3 cellular contexts compared by ENCODE assay signal in the genomic region with DNA sequence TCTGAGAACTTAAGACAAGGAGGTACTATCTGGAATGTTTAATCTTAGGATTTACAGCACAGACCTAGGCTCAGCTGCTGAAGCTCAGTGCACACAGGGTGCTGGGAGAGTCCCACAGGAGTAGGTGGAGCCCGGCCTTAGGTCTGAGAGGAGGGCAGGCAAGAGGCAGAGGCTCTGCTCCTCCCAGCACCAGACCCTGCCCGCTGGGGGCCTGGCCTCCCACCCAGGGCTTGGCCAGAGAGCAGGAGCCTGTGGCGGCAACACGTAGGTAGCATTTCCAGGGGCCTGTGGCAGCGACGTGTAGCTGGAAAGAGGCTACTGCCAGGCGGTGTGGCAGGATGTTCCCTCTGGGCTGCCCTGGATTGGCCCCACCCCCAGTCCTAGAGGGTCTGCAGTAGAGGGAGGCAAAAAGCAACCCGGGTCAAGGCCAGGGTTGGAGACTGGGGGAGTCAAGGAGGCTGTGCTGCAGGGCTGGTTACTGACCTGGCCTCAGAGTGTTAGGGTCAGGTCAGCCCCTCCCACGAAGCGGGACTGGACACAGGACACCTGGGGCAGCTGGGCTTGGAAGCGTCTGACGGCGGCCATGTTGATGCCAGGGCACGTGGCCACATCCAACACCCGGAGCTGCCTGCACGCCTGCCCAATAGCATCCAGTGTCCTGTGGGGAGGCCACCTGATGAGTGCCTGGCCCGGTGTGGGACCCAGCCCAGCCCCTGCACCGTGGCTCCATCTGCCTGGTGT.
A peak's percentile ranks its signal among the peaks of the same experiment; 100 is the strongest.
TF ChIP-seq lines count a peak whose summit lies in the region.

No MANE protein-coding gene starts in this region.

TF ChIP-seq in GM12891, 5 proteins besides CTCF, POLR2A, EP300 and RAD21:
- TF ChIP-seq POU2F2 (IDR thresholded peaks at IDR 0.05; ENCODE audit: low read depth, low read length) (no peak), POLR2AphosphoS5 (IDR thresholded peaks at IDR 0.05; ENCODE audit: low read depth, low read length) (peak; percentile 38; the same call in 1 of the 2 replicates)

TF ChIP-seq in IMR-90, 13 proteins besides CTCF, POLR2A, EP300 and RAD21:
- no peak for TF ChIP-seq MXI1 (IDR thresholded peaks at IDR 0.05; ENCODE audit: borderline replicate concordance, low read depth, low read length)
- TF ChIP-seq RFX5 (IDR thresholded peaks at IDR 0.05; ENCODE audit: low read depth, low read length), result no peak
- TF ChIP-seq, protein P1, sequence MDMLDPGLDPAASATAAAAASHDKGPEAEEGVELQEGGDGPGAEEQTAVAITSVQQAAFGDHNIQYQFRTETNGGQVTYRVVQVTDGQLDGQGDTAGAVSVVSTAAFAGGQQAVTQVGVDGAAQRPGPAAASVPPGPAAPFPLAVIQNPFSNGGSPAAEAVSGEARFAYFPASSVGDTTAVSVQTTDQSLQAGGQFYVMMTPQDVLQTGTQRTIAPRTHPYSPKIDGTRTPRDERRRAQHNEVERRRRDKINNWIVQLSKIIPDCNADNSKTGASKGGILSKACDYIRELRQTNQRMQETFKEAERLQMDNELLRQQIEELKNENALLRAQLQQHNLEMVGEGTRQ (IDR thresholded peaks at IDR 0.05; ENCODE audit: low read depth, low read length), result no peak
- no peak for TF ChIP-seq BHLHE40 (IDR thresholded peaks at IDR 0.05; ENCODE audit: low read depth, low read length)
- TF ChIP-seq, protein P2, sequence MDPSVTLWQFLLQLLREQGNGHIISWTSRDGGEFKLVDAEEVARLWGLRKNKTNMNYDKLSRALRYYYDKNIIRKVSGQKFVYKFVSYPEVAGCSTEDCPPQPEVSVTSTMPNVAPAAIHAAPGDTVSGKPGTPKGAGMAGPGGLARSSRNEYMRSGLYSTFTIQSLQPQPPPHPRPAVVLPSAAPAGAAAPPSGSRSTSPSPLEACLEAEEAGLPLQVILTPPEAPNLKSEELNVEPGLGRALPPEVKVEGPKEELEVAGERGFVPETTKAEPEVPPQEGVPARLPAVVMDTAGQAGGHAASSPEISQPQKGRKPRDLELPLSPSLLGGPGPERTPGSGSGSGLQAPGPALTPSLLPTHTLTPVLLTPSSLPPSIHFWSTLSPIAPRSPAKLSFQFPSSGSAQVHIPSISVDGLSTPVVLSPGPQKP (IDR thresholded peaks at IDR 0.05; ENCODE audit: borderline replicate concordance, low read depth, low read length), result no peak
- no peak for TF ChIP-seq CHD1 (IDR thresholded peaks at IDR 0.05; ENCODE audit: low read depth, low read length)

TF ChIP-seq in HEK293T, 16 proteins besides CTCF, POLR2A, EP300 and RAD21:
- TF ChIP-seq SUZ12 (IDR thresholded peaks at IDR 0.05) (no peak), ELF4 (IDR thresholded peaks at IDR 0.05) (no peak), FOXA1 (IDR thresholded peaks at IDR 0.05) (no peak), CTBP1 (IDR thresholded peaks at IDR 0.05; ENCODE audit: borderline replicate concordance) (no peak), SP1 (IDR thresholded peaks at IDR 0.05) (no peak)
- TF ChIP-seq, protein P3, sequence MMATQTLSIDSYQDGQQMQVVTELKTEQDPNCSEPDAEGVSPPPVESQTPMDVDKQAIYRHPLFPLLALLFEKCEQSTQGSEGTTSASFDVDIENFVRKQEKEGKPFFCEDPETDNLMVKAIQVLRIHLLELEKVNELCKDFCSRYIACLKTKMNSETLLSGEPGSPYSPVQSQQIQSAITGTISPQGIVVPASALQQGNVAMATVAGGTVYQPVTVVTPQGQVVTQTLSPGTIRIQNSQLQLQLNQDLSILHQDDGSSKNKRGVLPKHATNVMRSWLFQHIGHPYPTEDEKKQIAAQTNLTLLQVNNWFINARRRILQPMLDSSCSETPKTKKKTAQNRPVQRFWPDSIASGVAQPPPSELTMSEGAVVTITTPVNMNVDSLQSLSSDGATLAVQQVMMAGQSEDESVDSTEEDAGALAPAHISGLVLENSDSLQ (IDR thresholded peaks at IDR 0.05), result no peak
TF ChIP-seq in HEK293T: peak in this region for 0.
